7 cellular contexts compared by ENCODE assay signal in the genomic region with DNA sequence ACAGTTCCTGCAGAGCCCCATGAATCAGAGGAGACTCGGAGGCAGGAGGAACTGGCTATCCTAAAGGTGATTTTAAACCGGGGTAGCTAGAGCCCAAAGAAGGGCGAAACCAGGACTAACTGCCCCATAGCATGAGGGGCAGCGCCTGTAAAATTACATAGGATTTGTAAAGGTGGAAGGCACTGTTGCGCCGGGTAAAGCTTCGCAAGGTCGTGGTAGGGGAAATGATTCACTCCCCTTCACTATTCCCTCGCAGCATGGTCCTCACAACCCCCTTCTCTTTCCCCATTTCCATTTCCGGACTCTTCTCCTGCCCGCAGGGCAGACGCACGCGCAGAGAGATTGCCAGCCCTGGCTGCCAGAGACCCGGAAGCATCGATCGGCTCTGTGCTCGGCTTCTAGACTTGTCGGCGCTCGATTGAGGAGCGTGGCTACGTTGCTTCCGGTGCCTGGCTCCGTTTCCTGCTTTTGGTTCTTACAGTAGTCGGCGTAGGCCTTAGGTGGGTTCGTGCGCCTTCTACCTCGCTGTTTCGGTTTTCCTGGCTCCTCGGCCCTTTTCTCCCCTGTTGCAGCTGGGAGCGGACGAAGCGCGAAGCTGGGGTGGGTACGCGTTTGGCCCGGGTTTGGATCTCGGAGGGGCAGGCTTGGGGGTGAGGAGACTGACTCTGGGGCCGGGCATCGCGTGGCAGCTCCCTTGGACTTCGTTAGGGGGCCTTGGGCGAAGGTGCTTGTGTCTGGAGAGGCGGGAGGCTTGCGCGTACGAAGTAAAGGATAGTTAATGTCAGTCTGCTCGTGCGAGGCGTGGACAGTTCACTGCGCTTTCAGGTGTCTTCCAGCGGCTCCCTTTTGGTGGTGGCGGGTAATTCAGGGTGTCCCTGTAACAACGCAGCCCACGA.
DNase-seq lines count a peak whose midpoint lies in the region; ATAC-seq and TF ChIP-seq lines count a peak whose summit lies in the region.

Gene SNRPB2, plus strand, starts transcription at position 462 of the 896 bp plus-strand sequence. CDS start 1,677 bp downstream, outside the sequence.

- ATAC-seq in GM18508 (IDR thresholded peaks at IDR 0.05; ENCODE audit: insufficient read depth, unreplicated experiment) (peak; percentile 91), HG03025 (IDR thresholded peaks at IDR 0.05; ENCODE audit: low FRiP score, unreplicated experiment) (peak; percentile 98)

- DNase-seq in NCI-H2081 (lab: John Stamatoyannopoulos, UW): peak; percentile 94 to 97
- DNase-seq in T1000 (lab: John Stamatoyannopoulos, UW): peak; percentile 77
- DNase-seq in astrocyte of the spinal cord (ENCODE audit: low read depth, low spot score): peak; percentile 96
- peak; percentile 23 to 96 (median 87) for DNase-seq in hypothalamus (lab: John Stamatoyannopoulos, UW)
- DNase-seq in retinal pigment epithelial cell (ENCODE audit: low read depth): peak; percentile 88

- in situ Hi-C loops in astrocyte of the spinal cord (cut with HindIII; ENCODE audit: low sequenced_read_pairs): no loop called here

- peak within 1 kb of the TSS; percentile 71 for H3K4me3 ChIP-seq in astrocyte of the spinal cord (ENCODE audit: low read depth, low read length)
- peak within 1 kb of the TSS; percentile 96 for H3K4me3 ChIP-seq in retinal pigment epithelial cell (ENCODE audit: low read length)

- TF ChIP-seq CTCF in astrocyte of the spinal cord (IDR thresholded peaks at IDR 0.05; ENCODE audit: low read depth, low read length) (no peak), retinal pigment epithelial cell (conservative IDR thresholded peaks at IDR 0.05; ENCODE audit: low read depth, low read length) (peak; percentile 0)

Comparison
In these comparisons a context has a peak if more than half of its experiments do, and no peak if none do; other contexts are left out.
1. Peak in every context shown above with its lines: DNase-seq, ATAC-seq and H3K4me3 ChIP-seq.